11 cellular contexts compared by ENCODE assay signal in genomic region chr11:126751242-126751641, GRCh38.
"Had no signal": no experiment of that assay in that cellular context is flagged by ENCODE, and none has a peak within 500 bp of the region (broad histone marks: within the 10 kb centered on the region; RNA-seq: fewer than 3 reads in every experiment).

No MANE protein-coding gene starts in this region.

- DNase-seq: activated naive CD8-positive, alpha-beta T cell treated with anti-CD3 and anti-CD28 coated beads for 36 hours; brain microvascular endothelial cell; effector CD4-positive, alpha-beta T cell; islet precursor cell; nucleus accumbens; stimulated activated CD4-positive, alpha-beta T cell treated with anti-CD3 and anti-CD28 coated beads, Interleukin-4, amount 100 ng/mL, for 24 hours; stimulated activated naive CD4-positive, alpha-beta T cell treated with Interleukin-2 at 50 U/mL for 16 hours; T-helper 9 cell had no signal

- H3K36me3 ChIP-seq: brain microvascular endothelial cell had no signal

- H3K4me2 ChIP-seq: hepatocyte had no signal

- H3K27me3 ChIP-seq: brain microvascular endothelial cell had no signal

- H3K4me3 ChIP-seq: coronary artery, hepatocyte, skin epidermis had no signal
